ENCODE assay signal across 24 cellular contexts in the genomic region with DNA sequence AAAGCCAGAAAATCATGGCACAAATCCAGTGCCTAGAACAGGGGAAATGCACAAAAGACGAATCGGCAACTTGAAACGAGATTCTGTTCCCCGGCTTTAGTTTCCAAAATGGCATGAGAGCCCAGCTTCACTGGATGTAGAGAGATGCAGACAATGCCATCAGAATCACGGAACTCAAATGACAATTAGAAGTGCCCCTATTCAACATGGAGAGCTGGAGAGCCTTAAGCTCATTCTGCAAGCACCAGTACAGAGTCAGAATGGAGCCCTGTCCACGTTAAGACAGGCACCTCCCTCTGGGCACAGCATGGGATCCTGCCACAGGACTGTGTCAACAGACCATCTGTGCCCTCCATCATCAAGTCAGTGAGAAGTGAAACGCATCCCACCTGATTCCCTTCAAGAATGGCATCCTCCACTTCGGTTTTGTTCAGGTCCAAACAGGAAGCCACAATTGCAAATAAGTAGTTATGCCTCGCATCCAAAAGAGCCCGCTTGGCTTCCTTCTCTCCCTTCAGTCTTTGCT. TPM values are rescaled to one million over a fixed set of nuclear protein-coding genes. Genes with fewer than 3 reads are reported as not detected.
DNase-seq lines count a peak whose midpoint lies in the region; ATAC-seq, FAIRE-seq and TF ChIP-seq lines count a peak whose summit lies in the region.
"Had no signal": no experiment of that assay in that cellular context is flagged by ENCODE, and none has a peak within 500 bp of the region (broad histone marks: within the 10 kb centered on the region; RNA-seq: fewer than 3 reads in every experiment).

No MANE protein-coding gene starts in this region.

- no peaks in the 10 kb centered on the region for H3F3A ChIP-seq in GM23338 (replicated peaks; ENCODE audit: low read depth)

- H3K27ac Mint-ChIP-seq in GM23338, result peak overlapping the region; percentile 17; the same call in 1 of the 2 replicates
- H3K27ac Mint-ChIP-seq: activated naive CD8-positive, alpha-beta T cell treated with anti-CD3 and anti-CD28 coated beads, Interleukin-2, amount 10 ng/mL, durations not matched to agents 7 days and 5 days; CD4-positive, alpha-beta memory T cell; H9; immature natural killer cell had no signal

- peaks cover 2% of the 10 kb centered on the region for H3K9me1 ChIP-seq in keratinocyte (ENCODE audit: control insufficient read depth, extremely low read depth, insufficient read depth, low read length)

- H4K20me1 ChIP-seq in GM23338 (replicated peaks; ENCODE audit: insufficient read depth) (no peaks in the 10 kb centered on the region), keratinocyte (ENCODE audit: control insufficient read depth, extremely low read depth, insufficient read depth, low read length) (no peaks in the 10 kb centered on the region)

- ATAC-seq in GM23338 (no peak), GM18870 (IDR thresholded peaks at IDR 0.05; ENCODE audit: unreplicated experiment) (no peak)
- ATAC-seq: left ventricle myocardium superior, mucosa of descending colon had no signal

- H3K9me2 ChIP-seq in GM23338 (ENCODE audit: insufficient read depth), result peaks cover 5% of the 10 kb centered on the region; the same call in 1 of the 2 replicates

- H3K9ac ChIP-seq in keratinocyte (ENCODE audit: control insufficient read depth, extremely low read depth, insufficient read depth, low read length), result no peak overlapping the region

- no peak for DNase-seq in GM23338 (ENCODE audit: low spot score)
- peak; percentile 39 for DNase-seq in NCI-H1694 treated with DMSO at 0.1 percent for 48 hours (lab: John Stamatoyannopoulos, UW)
- peak; percentile 70 for DNase-seq in NCI-H69 (lab: John Stamatoyannopoulos, UW)
- DNase-seq in keratinocyte (ENCODE audit: low read depth, low spot score), result no peak
- DNase-seq in activated CD8-positive, alpha-beta memory T cell treated with anti-CD3 and anti-CD28 coated beads for 24 hours, result no peak
- no peak for DNase-seq in dermis blood vessel endothelial cell
- DNase-seq: activated CD8-positive, alpha-beta memory T cell treated with anti-CD3 and anti-CD28 coated beads, Interleukin-2, amount 50 U/mL, for 48 hours; activated naive CD8-positive, alpha-beta T cell treated with anti-CD3 and anti-CD28 coated beads, Interleukin-2, amount 10 ng/mL, durations not matched to agents 7 days and 5 days; CD4-positive, alpha-beta memory T cell; H9; immature natural killer cell; Karpas-422; left ventricle myocardium superior; mucosa of descending colon; NCI-H1436; NCI-H526; OCI-M1; SHP77; stimulated activated CD4-positive, alpha-beta T cell treated with anti-CD3 and anti-CD28 coated beads, Interleukin-1b, Interleukin-23, amount 100 ng/mL, for 48 hours; stimulated activated naive CD4-positive, alpha-beta T cell; thyroid gland had no signal

- H3K4me3 ChIP-seq in GM23338, result no peak overlapping the region
- peak overlapping the region in 2 of 3 experiments; percentile 1 to 33 for H3K4me3 ChIP-seq in keratinocyte (ENCODE audit: control insufficient read depth in 2 of 3, extremely low read depth in 1 of 3, insufficient read depth in 2 of 3, low read depth in 1 of 3, low read length in 3 of 3)
- H3K4me3 ChIP-seq: mucosa of descending colon, thyroid gland had no signal

- peaks cover 8% of the 10 kb centered on the region for H3K9me3 Mint-ChIP-seq in GM23338

- peak; percentile 46 for FAIRE-seq in keratinocyte (lab: Jason Lieb, UNC)
- FAIRE-seq: TTC549 had no signal

- peaks cover 3% of the 10 kb centered on the region; the same call in 1 of the 3 replicates for H3K36me3 Mint-ChIP-seq in GM23338 (ENCODE audit: low read depth)
- H3K36me3 Mint-ChIP-seq: activated naive CD8-positive, alpha-beta T cell treated with anti-CD3 and anti-CD28 coated beads, Interleukin-2, amount 10 ng/mL, durations not matched to agents 7 days and 5 days had no signal

- no peaks in the 10 kb centered on the region for H3K4me1 Mint-ChIP-seq in GM23338
- H3K4me1 Mint-ChIP-seq: activated naive CD8-positive, alpha-beta T cell treated with anti-CD3 and anti-CD28 coated beads, Interleukin-2, amount 10 ng/mL, durations not matched to agents 7 days and 5 days; CD4-positive, alpha-beta memory T cell; immature natural killer cell had no signal

- dilution Hi-C loops in keratinocyte (cut with MboI; ENCODE audit: extremely low pct_ligation_motif_present, low sequenced_read_pairs), result no loop called here

- H3K27me3 ChIP-seq in GM23338 (ENCODE audit: insufficient read depth) (no peaks in the 10 kb centered on the region), keratinocyte (ENCODE audit: control insufficient read depth, extremely low read depth, insufficient read depth, low read length) (no peaks in the 10 kb centered on the region)
- H3K27me3 ChIP-seq: dorsolateral prefrontal cortex, thyroid gland had no signal

- no peak overlapping the region for H3K4me2 ChIP-seq in GM23338
- peak overlapping the region; percentile 58 for H3K4me2 ChIP-seq in keratinocyte (ENCODE audit: control insufficient read depth, extremely low read depth, insufficient read depth, low read depth, low read length)

- H3K9me3 ChIP-seq in keratinocyte (ENCODE audit: control insufficient read depth, low read depth, low read length), result no peaks in the 10 kb centered on the region
- H3K9me3 ChIP-seq: thyroid gland had no signal

- H2AFZ ChIP-seq in GM23338 (0 out of 2 replicates have a peak overlapping the region, but pooled peaks have one; percentile 6), keratinocyte (ENCODE audit: control insufficient read depth, low read length) (peak overlapping the region; percentile 92)

- H3K36me3 ChIP-seq in GM23338 (ENCODE audit: insufficient read depth) (no peaks in the 10 kb centered on the region; the same call in 1 of the 2 replicates), keratinocyte (ENCODE audit: control insufficient read depth in 2 of 2, extremely low read depth in 1 of 2, insufficient read depth in 2 of 2, low read length in 2 of 2) (no peaks in the 10 kb centered on the region)
- H3K36me3 ChIP-seq: thyroid gland had no signal

- H3K4me1 ChIP-seq in GM23338 (ENCODE audit: insufficient read depth) (no peaks in the 10 kb centered on the region), keratinocyte (ENCODE audit: control insufficient read depth, extremely low read depth, insufficient read depth, low read length) (peaks cover 29% of the 10 kb centered on the region)
- H3K4me1 ChIP-seq: thyroid gland had no signal

- TF ChIP-seq CTCF in GM23338 (conservative IDR thresholded peaks at IDR 0.05; ENCODE audit: low read depth in 2 of 2) (no peak), keratinocyte (optimal IDR thresholded peaks at IDR 0.05 in 1 of 3, IDR thresholded peaks at IDR 0.05 in 1 of 3, conservative IDR thresholded peaks at IDR 0.05 in 1 of 3; ENCODE audit: extremely low read depth in 1 of 3, insufficient read depth in 2 of 3, low read length in 3 of 3) (no peak)

- H3K4me3 Mint-ChIP-seq in GM23338, result no peak overlapping the region
- H3K4me3 Mint-ChIP-seq: activated naive CD8-positive, alpha-beta T cell treated with anti-CD3 and anti-CD28 coated beads, Interleukin-2, amount 10 ng/mL, durations not matched to agents 7 days and 5 days; H9; immature natural killer cell had no signal

- H3K79me2 ChIP-seq in GM23338 (replicated peaks; ENCODE audit: insufficient read depth) (no peaks in the 10 kb centered on the region), keratinocyte (ENCODE audit: control insufficient read depth, insufficient read depth, low read length) (no peaks in the 10 kb centered on the region)

- peaks cover 1% of the 10 kb centered on the region for H3K27me3 Mint-ChIP-seq in GM23338 (ENCODE audit: insufficient read depth, low read depth, poor library complexity)
- H3K27me3 Mint-ChIP-seq: activated naive CD8-positive, alpha-beta T cell treated with anti-CD3 and anti-CD28 coated beads, Interleukin-2, amount 10 ng/mL, durations not matched to agents 7 days and 5 days; CD4-positive, alpha-beta memory T cell had no signal

- no peak overlapping the region for H3K27ac ChIP-seq in GM23338 (ENCODE audit: low read depth)
- no peak overlapping the region for H3K27ac ChIP-seq in keratinocyte (ENCODE audit: control insufficient read depth, insufficient read depth, low read length)
- H3K27ac ChIP-seq: thyroid gland had no signal

TF ChIP-seq in GM23338, 12 proteins besides CTCF, POLR2A, EP300 and RAD21:
- TF ChIP-seq EZH2 (IDR thresholded peaks at IDR 0.05; ENCODE audit: low read depth, unreplicated experiment), result no peak
- no peak for TF ChIP-seq ZNF114 (CRISPR knock-in tag; IDR thresholded peaks at IDR 0.05)
- TF ChIP-seq STAT1 (IDR thresholded peaks at IDR 0.05; ENCODE audit: unreplicated experiment), result no peak
- TF ChIP-seq ZNF331 (CRISPR knock-in tag; IDR thresholded peaks at IDR 0.05; ENCODE audit: low read depth), result no peak
- TF ChIP-seq NANOG (IDR thresholded peaks at IDR 0.05; ENCODE audit: borderline replicate concordance), result no peak

RNA-seq across cellular contexts. Expression of gene DNAH5, which starts 13.7 kb away (rescaled TPM):
- 0.19 and 0.56 TPM in 2 replicates for total RNA-seq in GM23338 (2014; rRNA removed; shearing (Covaris generic))
- 0.97 and 1.2 TPM in 2 replicates for polyA plus RNA-seq in GM23338 (2016; fragmentation: Nextera tagmentation; extraction: Ambion mirVana)
- 0.49 to 0.73 TPM (median 0.67 TPM) in 3 replicates for polyA plus RNA-seq in keratinocyte
- polyA plus RNA-seq in keratinocyte (2011; ENCODE audit: low read depth), result 0.12 TPM
- 0.27 and 0.46 TPM in 2 replicates for polyA plus RNA-seq in keratinocyte (2011; cell fraction: cytosol; rRNA removed)
- polyA plus RNA-seq in keratinocyte (2011; cell fraction: nucleus; rRNA removed), result 0.80 and 0.88 TPM in 2 replicates
- 0.04 and 0.92 TPM in 2 replicates for polyA plus RNA-seq in keratinocyte (2012; ENCODE audit: low replicate concordance)
- polyA minus RNA-seq in keratinocyte, result 0.07 to 1.9 TPM (median 0.99 TPM) in 3 replicates
- polyA minus RNA-seq in keratinocyte (2011; cell fraction: cytosol; rRNA and poly(A)+ RNA removed), result 0.38 TPM
- polyA minus RNA-seq in keratinocyte (2011; cell fraction: nucleus; rRNA and poly(A)+ RNA removed), result 1.5 and 2.9 TPM in 2 replicates
- 0.17 and 0.33 TPM in 2 replicates for total RNA-seq in dermis blood vessel endothelial cell
- total RNA-seq: activated naive CD8-positive, alpha-beta T cell treated with anti-CD3 and anti-CD28 coated beads, Interleukin-2, amount 10 ng/mL, durations not matched to agents 7 days and 5 days; CD4-positive, alpha-beta memory T cell had no signal
- polyA plus RNA-seq: CD4-positive, alpha-beta memory T cell; immature natural killer cell had no signal

Comparison
In these comparisons a context has a peak if more than half of its experiments do, and no peak if none do; other contexts are left out.
1. DNase-seq: peak in NCI-H1694 treated with DMSO at 0.1 percent for 48 hours (single experiment) and NCI-H69 (single experiment); none in GM23338 (single experiment), keratinocyte (single experiment), activated CD8-positive, alpha-beta memory T cell treated with anti-CD3 and anti-CD28 coated beads for 24 hours (single experiment) and dermis blood vessel endothelial cell (single experiment).